Comparison of ENCODE assay signal across 8 cellular contexts in the genomic region with DNA sequence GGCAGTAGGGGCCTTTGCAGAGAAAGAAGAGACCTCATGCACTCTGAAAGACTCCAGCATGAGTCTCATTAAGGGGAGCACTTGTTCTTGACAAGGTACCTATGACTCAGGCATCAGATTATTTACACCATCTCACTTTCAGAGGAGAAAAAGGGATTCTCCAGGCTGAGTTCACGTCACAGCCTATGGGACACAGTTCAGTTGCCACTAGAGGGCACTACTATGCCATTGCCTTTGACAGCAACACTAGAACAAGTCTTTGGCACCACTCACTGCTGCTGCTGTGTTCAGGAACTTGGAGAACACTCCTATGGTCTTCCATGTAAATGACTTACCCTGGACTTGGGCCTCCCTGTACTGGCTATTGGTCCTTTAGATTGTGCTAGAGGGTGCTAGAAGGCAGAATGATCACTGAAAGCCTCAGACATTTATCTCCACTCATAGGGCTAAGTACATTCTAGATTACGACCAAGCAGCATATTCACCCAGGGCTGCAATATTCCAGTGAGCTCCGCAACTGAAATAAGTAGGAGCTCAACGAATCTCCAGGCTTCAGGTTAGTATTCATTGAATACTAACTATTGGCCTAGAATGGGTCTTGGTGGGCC.
DNase-seq lines count a peak whose midpoint lies in the region; TF ChIP-seq lines count a peak whose summit lies in the region.

No MANE protein-coding gene starts in this region.

- no peaks in the 10 kb centered on the region for H3K4me1 Mint-ChIP-seq in Caco-2 (ENCODE audit: low read depth, unreplicated experiment)
- H3K4me1 Mint-ChIP-seq in glutamatergic neuron (ENCODE audit: low read depth, unreplicated experiment), result peaks cover 3% of the 10 kb centered on the region

- H3K4me3 ChIP-seq in Caco-2 (ENCODE audit: low read depth, low read length), result no peak overlapping the region

- TF ChIP-seq CTCF in Caco-2 (IDR thresholded peaks at IDR 0.05; ENCODE audit: insufficient read depth in 1 of 2, low read depth in 1 of 2, low read length in 1 of 2, severe bottlenecking in 1 of 2, unreplicated experiment in 1 of 2) (peak; percentile 70 to 82), glutamatergic neuron (IDR thresholded peaks at IDR 0.05; ENCODE audit: partially characterized antibody, unreplicated experiment) (peak; percentile 84)

- H3K36me3 ChIP-seq in Caco-2 (ENCODE audit: control insufficient read depth, insufficient read depth, low read length), result no peaks in the 10 kb centered on the region

- no peaks in the 10 kb centered on the region for H3K27me3 ChIP-seq in Caco-2 (replicated peaks; ENCODE audit: control insufficient read depth, insufficient read depth, low read length)

- no peaks in the 10 kb centered on the region for H3K4me1 ChIP-seq in Caco-2

- H3K27me3 Mint-ChIP-seq in Caco-2 (ENCODE audit: insufficient read depth, unreplicated experiment) (no peaks in the 10 kb centered on the region), glutamatergic neuron (ENCODE audit: unreplicated experiment) (no peaks in the 10 kb centered on the region)

- CTCF ChIA-PET in Caco-2 (lab: Charles Lee), result no interaction called here

- H3K27ac Mint-ChIP-seq in Caco-2 (ENCODE audit: unreplicated experiment) (no peak overlapping the region), glutamatergic neuron (ENCODE audit: unreplicated experiment) (no peak overlapping the region)

- POLR2A ChIA-PET in Caco-2 (lab: Charles Lee), result no interaction called here

- intact Hi-C loops in Caco-2 (cut with micrococcal nuclease; ENCODE audit: unreplicated experiment), result loop anchor here (1.0 to 10.0 kb wide), 2 partner anchors 87 to 1791 kb away; no protein-coding TSS in a partner anchor

- no peak overlapping the region for H3K4me3 Mint-ChIP-seq in Caco-2 (ENCODE audit: unreplicated experiment)
- H3K4me3 Mint-ChIP-seq in glutamatergic neuron (ENCODE audit: unreplicated experiment), result no peak overlapping the region

- BruUV-seq in Caco-2 (replicated peaks; lab: Mats Ljungman, UMichigan), result no TSS peak

- H3K9me3 Mint-ChIP-seq in Caco-2 (ENCODE audit: unreplicated experiment), result no peaks in the 10 kb centered on the region
- H3K9me3 Mint-ChIP-seq in glutamatergic neuron (ENCODE audit: unreplicated experiment), result no peaks in the 10 kb centered on the region

- H3K36me3 Mint-ChIP-seq in Caco-2 (ENCODE audit: insufficient read depth, unreplicated experiment) (no peaks in the 10 kb centered on the region), glutamatergic neuron (ENCODE audit: unreplicated experiment) (no peaks in the 10 kb centered on the region)

- no peaks in the 10 kb centered on the region for H3K9me3 ChIP-seq in Caco-2

- DNase-seq in Caco-2, result peak; percentile 70 to 76
- DNase-seq in GM19238 (ENCODE audit: insufficient read length, low spot score), result peak; percentile 3
- peak; percentile 12 for DNase-seq in MV-4-11 (lab: John Stamatoyannopoulos, UW)
- peak; percentile 10 for DNase-seq in T1000 (lab: John Stamatoyannopoulos, UW)
- peak; percentile 66 for DNase-seq in glutamatergic neuron
- DNase-seq in renal cortical epithelial cell (ENCODE audit: low read depth), result peak; percentile 42
- DNase-seq in activated effector memory CD4-positive, alpha-beta T cell treated with Interleukin-2 at 50 U/mL for 16 hours, result no peak
- no peak for DNase-seq in activated gamma-delta T cell (lab: John Stamatoyannopoulos, UW)

Comparison
In these comparisons a context has a peak if more than half of its experiments do, and no peak if none do; other contexts are left out.
1. DNase-seq: peak in Caco-2 (2 of 2), GM19238 (single experiment), MV-4-11 (single experiment), T1000 (single experiment), glutamatergic neuron (single experiment) and renal cortical epithelial cell (single experiment); none in activated effector memory CD4-positive, alpha-beta T cell treated with Interleukin-2 at 50 U/mL for 16 hours (single experiment) and activated gamma-delta T cell (single experiment).